ENCODE assay signal across 10 cellular contexts in genomic region chr1:176119549-176119948, GRCh38.
DNase-seq lines count a peak whose midpoint lies in the region; ATAC-seq and TF ChIP-seq lines count a peak whose summit lies in the region.
"Had no signal": no experiment of that assay in that cellular context is flagged by ENCODE, and none has a peak within 500 bp of the region (broad histone marks: within the 10 kb centered on the region; RNA-seq: fewer than 3 reads in every experiment).

No MANE protein-coding gene starts in this region.

- no peak overlapping the region for H3K27ac Mint-ChIP-seq in activated naive CD8-positive, alpha-beta T cell treated with anti-CD3 and anti-CD28 coated beads for 36 hours
- H3K27ac Mint-ChIP-seq: activated naive CD4-positive, alpha-beta T cell treated with anti-CD3 and anti-CD28 coated beads, Interleukin-2, amount 50 U/mL, for 72 hours had no signal

- peak in 2 of 3 experiments; percentile 22 to 43; a peak in 3 of 6 replicates for TF ChIP-seq CTCF in HCT116 (IDR thresholded peaks at IDR 0.05 in 2 of 3, conservative IDR thresholded peaks at IDR 0.05 in 1 of 3; ENCODE audit: borderline replicate concordance in 1 of 3, insufficient read depth in 1 of 3, low read depth in 2 of 3, low read length in 2 of 3)
- TF ChIP-seq CTCF in kidney epithelial cell (IDR thresholded peaks at IDR 0.05; ENCODE audit: insufficient read depth, low read length, poor library complexity, severe bottlenecking) = peak; percentile 2

- no peaks in the 10 kb centered on the region for H3K9me2 ChIP-seq in HCT116 (ENCODE audit: insufficient read depth)

- no peak for TF ChIP-seq POLR2A in HCT116 (IDR thresholded peaks at IDR 0.05; ENCODE audit: borderline replicate concordance, extremely low read depth, insufficient read depth, insufficient read length)

- H2AFZ ChIP-seq in HCT116 (ENCODE audit: low read depth, low read length, poor library complexity, severe bottlenecking) = no peak overlapping the region

- H3K79me2 ChIP-seq in HCT116 (ENCODE audit: insufficient read depth, low read length) = no peaks in the 10 kb centered on the region

- BruUV-seq in HCT116 (replicated peaks; lab: Mats Ljungman, UMichigan) = no TSS peak

- POLR2A ChIA-PET in HCT116 (lab: Charles Lee) = no interaction called here

- H3K9me3 ChIP-seq in HCT116 (ENCODE audit: control insufficient read depth in 1 of 2, insufficient read depth in 1 of 2, low read depth in 1 of 2, low read length in 2 of 2) = no peaks in the 10 kb centered on the region

- intact Hi-C loops in HCT116 (cut with micrococcal nuclease) = no loop called here

- H4K20me1 ChIP-seq in HCT116 (ENCODE audit: insufficient read depth) = no peaks in the 10 kb centered on the region

- ATAC-seq in HCT116 (peak; percentile 76), HG02981 (IDR thresholded peaks at IDR 0.05; ENCODE audit: unreplicated experiment) (no peak), GM19351 (IDR thresholded peaks at IDR 0.05; ENCODE audit: unreplicated experiment) (no peak)

- H3K27me3 ChIP-seq in HCT116 (ENCODE audit: insufficient read depth, low read length) (no peaks in the 10 kb centered on the region), kidney epithelial cell (ENCODE audit: control insufficient read depth, insufficient read depth, low read length) (no peaks in the 10 kb centered on the region)

- RAD21 ChIA-PET in HCT116 (lab: Charles Lee; ENCODE audit: low non-redundant PET in 1 of 2, low total read pairs in 2 of 2, uncharacterized antibody in 2 of 2, unreplicated experiment in 2 of 2) = no interaction called here

- H3K9ac ChIP-seq in HCT116 (ENCODE audit: low read length) = no peak overlapping the region

- no peak overlapping the region for H3K27ac ChIP-seq in HCT116 (ENCODE audit: low read depth, low read length)

- H3K27me3 Mint-ChIP-seq in activated naive CD8-positive, alpha-beta T cell treated with anti-CD3 and anti-CD28 coated beads for 36 hours = no peaks in the 10 kb centered on the region

- H3K4me1 ChIP-seq in HCT116 (ENCODE audit: control insufficient read depth in 1 of 2, insufficient read depth in 2 of 2, low read length in 2 of 2) = no peaks in the 10 kb centered on the region

- no peak overlapping the region for H3K4me3 Mint-ChIP-seq in activated naive CD8-positive, alpha-beta T cell treated with anti-CD3 and anti-CD28 coated beads for 36 hours

- no peaks in the 10 kb centered on the region; a peak in 1 of 4 replicates for H3K36me3 ChIP-seq in HCT116 (ENCODE audit: control insufficient read depth in 1 of 2, insufficient read depth in 2 of 2, low read length in 2 of 2)
- H3K36me3 ChIP-seq in kidney epithelial cell (ENCODE audit: control insufficient read depth, insufficient read depth, low read length) = no peaks in the 10 kb centered on the region

- DNase-seq in GM03348 (ENCODE audit: low spot score) (peak; percentile 17), HCT116 (ENCODE audit: low read depth, low spot score) (peak; percentile 6), RPMI7951 (ENCODE audit: low read depth) (peak; percentile 4), kidney epithelial cell (ENCODE audit: low read depth) (no peak), cortex of kidney (lab: John Stamatoyannopoulos, UW) (no peak)
- no peak for DNase-seq in activated naive CD8-positive, alpha-beta T cell treated with anti-CD3 and anti-CD28 coated beads for 36 hours
- DNase-seq: midbrain had no signal

- no peak overlapping the region for H3K4me3 ChIP-seq in HCT116 (replicated peaks in 1 of 2; ENCODE audit: low read depth in 1 of 2, low read length in 2 of 2)
- H3K4me3 ChIP-seq in kidney epithelial cell (ENCODE audit: low read depth, low read length) = no peak overlapping the region

- CTCF ChIA-PET in HCT116 (lab: Charles Lee) = interaction anchor here (0.7 kb wide), 1 partner anchor 12 kb away, joined by 3 read pairs; no protein-coding TSS in a partner anchor

- H3K9me3 Mint-ChIP-seq in activated naive CD8-positive, alpha-beta T cell treated with anti-CD3 and anti-CD28 coated beads for 36 hours = peaks cover 12% of the 10 kb centered on the region

- peaks cover 6% of the 10 kb centered on the region for H3K4me1 Mint-ChIP-seq in activated naive CD8-positive, alpha-beta T cell treated with anti-CD3 and anti-CD28 coated beads for 36 hours

- H3K36me3 Mint-ChIP-seq in activated naive CD8-positive, alpha-beta T cell treated with anti-CD3 and anti-CD28 coated beads for 36 hours = peaks cover 50% of the 10 kb centered on the region

- TF ChIP-seq RAD21 in HCT116 (IDR thresholded peaks at IDR 0.05; ENCODE audit: low read depth) = peak; percentile 26

- H3K4me2 ChIP-seq in HCT116 (ENCODE audit: low read length) = no peak overlapping the region

TF ChIP-seq in HCT116, 20 proteins besides CTCF, POLR2A, EP300 and RAD21:
- TF ChIP-seq ATF3 (IDR thresholded peaks at IDR 0.05) (no peak), CEBPB (IDR thresholded peaks at IDR 0.05; ENCODE audit: low read depth) (no peak), ZFX (IDR thresholded peaks at IDR 0.05) (no peak), ELF1 (IDR thresholded peaks at IDR 0.05; ENCODE audit: borderline replicate concordance, low read depth) (no peak), EGR1 (IDR thresholded peaks at IDR 0.05; ENCODE audit: low read depth) (no peak), POLR2AphosphoS5 (IDR thresholded peaks at IDR 0.05; ENCODE audit: low read depth, low read length) (no peak), YY1 (IDR thresholded peaks at IDR 0.05; ENCODE audit: extremely low read depth, insufficient replicate concordance, low read depth, low read length) (no peak)
TF ChIP-seq in HCT116: peak in this region for 0.

Comparison
In these comparisons a context has a peak if more than half of its experiments do, and no peak if none do; other contexts are left out.
1. DNase-seq: peak in GM03348 (single experiment), HCT116 (single experiment) and RPMI7951 (single experiment); none in kidney epithelial cell (single experiment), cortex of kidney (single experiment) and activated naive CD8-positive, alpha-beta T cell treated with anti-CD3 and anti-CD28 coated beads for 36 hours (single experiment).